In genomic region chr2:70399046-70399445, GRCh38 we compare ENCODE assay signal across 20 cellular contexts.
"Had no signal": no experiment of that assay in that cellular context is flagged by ENCODE, and none has a peak within 500 bp of the region (broad histone marks: within the 10 kb centered on the region; RNA-seq: fewer than 3 reads in every experiment).

No MANE protein-coding gene starts in this region.

- H3K4me3 ChIP-seq: SJSA1, SK-N-MC had no signal

- H3K9me3 ChIP-seq: SJSA1 had no signal

- DNase-seq: KBM-7, MV-4-11, NCI-H1048, NCI-H1105, NCI-H1417, NCI-H1436 treated with DMSO at 0.1 percent for 48 hours, NCI-H1694, NCI-H187 treated with DMSO at 0.1 percent for 48 hours, NCI-H2081 treated with DMSO at 0.1 percent for 48 hours, NCI-H2171, NCI-H226, NCI-H446 treated with DMSO at 0.1 percent for 48 hours, NCI-H510A treated with DMSO at 0.1 percent for 48 hours, NCI-H526, NCI-H82, SIG-M5 had no signal

- H3K36me3 ChIP-seq: SJSA1 had no signal

- H3K27ac ChIP-seq: SJSA1, SK-N-MC had no signal

- H3K4me1 ChIP-seq: SJSA1 had no signal

- ATAC-seq: Panc1, Right ventricle myocardium inferior had no signal
